ENCODE assay signal across 22 cellular contexts in the genomic region with DNA sequence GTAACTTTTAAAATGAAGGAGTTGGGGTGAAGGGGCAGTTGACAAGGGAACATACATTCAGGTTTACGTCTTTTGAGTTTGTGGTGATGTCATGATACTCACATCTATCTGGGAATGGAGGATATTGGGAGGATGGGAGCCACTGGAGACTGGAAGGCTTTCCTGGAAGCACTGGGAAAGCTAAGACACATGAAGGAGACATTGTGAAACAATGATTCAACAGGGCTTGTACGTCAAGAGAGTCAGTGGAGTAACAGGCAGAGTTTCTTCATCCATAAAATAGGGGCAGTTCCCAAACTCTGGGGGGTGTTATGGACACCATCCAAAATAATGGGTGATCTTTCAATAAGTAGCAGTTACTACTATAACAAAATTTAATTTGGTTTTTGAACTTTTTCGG.
DNase-seq lines count a peak whose midpoint lies in the region; ATAC-seq and TF ChIP-seq lines count a peak whose summit lies in the region.
"Had no signal": no experiment of that assay in that cellular context is flagged by ENCODE, and none has a peak within 500 bp of the region (broad histone marks: within the 10 kb centered on the region; RNA-seq: fewer than 3 reads in every experiment).

No MANE protein-coding gene starts in this region.

- peaks cover 23% of the 10 kb centered on the region for H3K4me1 Mint-ChIP-seq in activated CD8-positive, alpha-beta T cell treated with anti-CD3 and anti-CD28 coated beads for 36 hours (ENCODE audit: low read depth)
- no peaks in the 10 kb centered on the region for H3K4me1 Mint-ChIP-seq in activated CD8-positive, alpha-beta T cell treated with anti-CD3 and anti-CD28 coated beads, Interleukin-2, amount 10 ng/mL, durations not matched to agents 7 days and 5 days (ENCODE audit: low read depth)
- no peaks in the 10 kb centered on the region for H3K4me1 Mint-ChIP-seq in CD14-positive monocyte
- no peaks in the 10 kb centered on the region for H3K4me1 Mint-ChIP-seq in activated CD8-positive, alpha-beta memory T cell treated with anti-CD3 and anti-CD28 coated beads, Interleukin-2, amount 10 ng/mL, durations not matched to agents 7 days and 5 days

- TF ChIP-seq POLR2A in vagina (IDR thresholded peaks at IDR 0.05), result no peak

- no peaks in the 10 kb centered on the region for H3K4me1 ChIP-seq in vagina
- H3K4me1 ChIP-seq: BLaER1 treated with 17β-estradiol and CSF1 and Interleukin-3, amounts not matched to agents 10 nM and 100 nM had no signal

- no peaks in the 10 kb centered on the region for H3K36me3 Mint-ChIP-seq in activated CD8-positive, alpha-beta T cell treated with anti-CD3 and anti-CD28 coated beads for 36 hours (ENCODE audit: low read depth)
- H3K36me3 Mint-ChIP-seq in activated CD8-positive, alpha-beta T cell treated with anti-CD3 and anti-CD28 coated beads, Interleukin-2, amount 10 ng/mL, durations not matched to agents 7 days and 5 days (ENCODE audit: low read depth), result no peaks in the 10 kb centered on the region
- no peaks in the 10 kb centered on the region for H3K36me3 Mint-ChIP-seq in CD14-positive monocyte
- H3K36me3 Mint-ChIP-seq in activated CD8-positive, alpha-beta memory T cell treated with anti-CD3 and anti-CD28 coated beads, Interleukin-2, amount 10 ng/mL, durations not matched to agents 7 days and 5 days, result no peaks in the 10 kb centered on the region

- peaks cover 3% of the 10 kb centered on the region for H3K9me3 Mint-ChIP-seq in activated CD8-positive, alpha-beta T cell treated with anti-CD3 and anti-CD28 coated beads for 36 hours
- H3K9me3 Mint-ChIP-seq in activated CD8-positive, alpha-beta T cell treated with anti-CD3 and anti-CD28 coated beads, Interleukin-2, amount 10 ng/mL, durations not matched to agents 7 days and 5 days (ENCODE audit: insufficient read depth), result no peaks in the 10 kb centered on the region
- peaks cover 0 to 9% (median 3%) of the 10 kb centered on the region in 7 donors for H3K9me3 Mint-ChIP-seq in CD14-positive monocyte
- no peaks in the 10 kb centered on the region for H3K9me3 Mint-ChIP-seq in activated CD8-positive, alpha-beta memory T cell treated with anti-CD3 and anti-CD28 coated beads, Interleukin-2, amount 10 ng/mL, durations not matched to agents 7 days and 5 days (ENCODE audit: low read depth)

- H3K4me3 Mint-ChIP-seq in activated CD8-positive, alpha-beta T cell treated with anti-CD3 and anti-CD28 coated beads for 36 hours, result no peak overlapping the region
- no peak overlapping the region for H3K4me3 Mint-ChIP-seq in activated CD8-positive, alpha-beta T cell treated with anti-CD3 and anti-CD28 coated beads, Interleukin-2, amount 10 ng/mL, durations not matched to agents 7 days and 5 days
- no peak overlapping the region for H3K4me3 Mint-ChIP-seq in CD14-positive monocyte
- H3K4me3 Mint-ChIP-seq in activated CD8-positive, alpha-beta memory T cell treated with anti-CD3 and anti-CD28 coated beads, Interleukin-2, amount 10 ng/mL, durations not matched to agents 7 days and 5 days, result no peak overlapping the region

- POLR2A ChIA-PET in activated CD8-positive, alpha-beta T cell treated with anti-CD3 and anti-CD28 coated beads for 36 hours (lab: Charles Lee), result no interaction called here
- POLR2A ChIA-PET in activated CD8-positive, alpha-beta T cell treated with anti-CD3 and anti-CD28 coated beads, Interleukin-2, amount 10 ng/mL, durations not matched to agents 7 days and 5 days (lab: Charles Lee), result no interaction called here

- no peak overlapping the region for H3K27ac ChIP-seq in vagina
- H3K27ac ChIP-seq: 22Rv1; BLaER1 treated with 17β-estradiol and CSF1 and Interleukin-3, amounts not matched to agents 10 nM and 100 nM had no signal

- H3K9me3 ChIP-seq in vagina, result no peaks in the 10 kb centered on the region

- CTCF ChIA-PET in activated CD8-positive, alpha-beta T cell treated with anti-CD3 and anti-CD28 coated beads for 36 hours (lab: Charles Lee), result interaction anchor here (1.1 to 3.2 kb wide), 2 partner anchors 8 to 253 kb away, joined by 3 to 14 read pairs; no protein-coding TSS in a partner anchor
- CTCF ChIA-PET in activated CD8-positive, alpha-beta T cell treated with anti-CD3 and anti-CD28 coated beads, Interleukin-2, amount 10 ng/mL, durations not matched to agents 7 days and 5 days (lab: Charles Lee), result no interaction called here
- CTCF ChIA-PET in activated CD8-positive, alpha-beta memory T cell treated with anti-CD3 and anti-CD28 coated beads, Interleukin-2, amount 10 ng/mL, durations not matched to agents 7 days and 5 days (lab: Charles Lee), result no interaction called here

- ATAC-seq in activated CD8-positive, alpha-beta T cell treated with anti-CD3 and anti-CD28 coated beads for 36 hours, result no peak
- no peak for ATAC-seq in activated CD8-positive, alpha-beta T cell treated with anti-CD3 and anti-CD28 coated beads, Interleukin-2, amount 10 ng/mL, durations not matched to agents 7 days and 5 days
- no peak for ATAC-seq in activated CD8-positive, alpha-beta memory T cell treated with anti-CD3 and anti-CD28 coated beads, Interleukin-2, amount 10 ng/mL, durations not matched to agents 7 days and 5 days
- ATAC-seq: GM12878 had no signal

- intact Hi-C loops in activated CD8-positive, alpha-beta T cell treated with anti-CD3 and anti-CD28 coated beads for 36 hours (cut with micrococcal nuclease), result no loop called here
- intact Hi-C loops in vagina (cut with DNase I) (no loop called here), CD14-positive monocyte (cut with micrococcal nuclease) (no loop called here)

- peak overlapping the region; percentile 53 for H3K27ac Mint-ChIP-seq in activated CD8-positive, alpha-beta T cell treated with anti-CD3 and anti-CD28 coated beads for 36 hours
- no peak overlapping the region for H3K27ac Mint-ChIP-seq in activated CD8-positive, alpha-beta T cell treated with anti-CD3 and anti-CD28 coated beads, Interleukin-2, amount 10 ng/mL, durations not matched to agents 7 days and 5 days
- no peak overlapping the region for H3K27ac Mint-ChIP-seq in CD14-positive monocyte
- no peak overlapping the region for H3K27ac Mint-ChIP-seq in activated CD8-positive, alpha-beta memory T cell treated with anti-CD3 and anti-CD28 coated beads, Interleukin-2, amount 10 ng/mL, durations not matched to agents 7 days and 5 days

- DNase-seq in activated CD8-positive, alpha-beta T cell treated with anti-CD3 and anti-CD28 coated beads for 36 hours, result no peak
- DNase-seq in activated CD8-positive, alpha-beta T cell treated with anti-CD3 and anti-CD28 coated beads, Interleukin-2, amount 10 ng/mL, durations not matched to agents 7 days and 5 days, result no peak
- peak; percentile 91 for DNase-seq in amniotic epithelial cell (ENCODE audit: low read depth)
- peak; percentile 64 for DNase-seq in fibroblast of peridontal ligament (ENCODE audit: extremely low read depth)
- DNase-seq in stromal cell of bone marrow (ENCODE audit: low read depth), result peak; percentile 45
- no peak for DNase-seq in vagina (ENCODE audit: extremely low spot score in 2 of 2)
- DNase-seq in CD14-positive monocyte (ENCODE audit: low spot score), result no peak
- no peak for DNase-seq in activated CD8-positive, alpha-beta memory T cell treated with anti-CD3 and anti-CD28 coated beads, Interleukin-2, amount 10 ng/mL, durations not matched to agents 7 days and 5 days
- DNase-seq: DND-41, GDM1, GOT3, Kasumi-1, NCI-H1105, NCI-H1694 treated with DMSO at 0.1 percent for 48 hours, NCI-H2107, NCI-H69, OCI-M1, RPMI8226, SIG-M5 had no signal

- no peaks in the 10 kb centered on the region for H3K27me3 ChIP-seq in vagina
- H3K27me3 ChIP-seq: BLaER1 treated with 17β-estradiol and CSF1 and Interleukin-3, amounts not matched to agents 10 nM and 100 nM had no signal

- TF ChIP-seq CTCF in activated CD8-positive, alpha-beta T cell treated with anti-CD3 and anti-CD28 coated beads for 36 hours (IDR thresholded peaks at IDR 0.05), result no peak
- TF ChIP-seq CTCF in vagina (IDR thresholded peaks at IDR 0.05) (no peak), CD14-positive monocyte (IDR thresholded peaks at IDR 0.05) (no peak)

- no peak overlapping the region for H3K4me3 ChIP-seq in vagina
- H3K4me3 ChIP-seq: BLaER1 treated with 17β-estradiol and CSF1 and Interleukin-3, amounts not matched to agents 10 nM and 100 nM; GM12878 had no signal

- no peaks in the 10 kb centered on the region for H3K27me3 Mint-ChIP-seq in activated CD8-positive, alpha-beta T cell treated with anti-CD3 and anti-CD28 coated beads for 36 hours
- H3K27me3 Mint-ChIP-seq in activated CD8-positive, alpha-beta T cell treated with anti-CD3 and anti-CD28 coated beads, Interleukin-2, amount 10 ng/mL, durations not matched to agents 7 days and 5 days (ENCODE audit: low read depth), result no peaks in the 10 kb centered on the region
- peaks cover 0 to 2% (median 0%) of the 10 kb centered on the region in 3 donors for H3K27me3 Mint-ChIP-seq in CD14-positive monocyte (ENCODE audit: low read depth in 3 of 3)
- no peaks in the 10 kb centered on the region for H3K27me3 Mint-ChIP-seq in activated CD8-positive, alpha-beta memory T cell treated with anti-CD3 and anti-CD28 coated beads, Interleukin-2, amount 10 ng/mL, durations not matched to agents 7 days and 5 days

- H3K36me3 ChIP-seq in vagina, result no peaks in the 10 kb centered on the region
- H3K36me3 ChIP-seq: BLaER1 treated with 17β-estradiol and CSF1 and Interleukin-3, amounts not matched to agents 10 nM and 100 nM had no signal

Comparison
In these comparisons a context has a peak if more than half of its experiments do, and no peak if none do; other contexts are left out.
1. DNase-seq: peak in amniotic epithelial cell (single experiment), fibroblast of peridontal ligament (single experiment) and stromal cell of bone marrow (single experiment); none in activated CD8-positive, alpha-beta T cell treated with anti-CD3 and anti-CD28 coated beads for 36 hours (single experiment), activated CD8-positive, alpha-beta T cell treated with anti-CD3 and anti-CD28 coated beads, Interleukin-2, amount 10 ng/mL, durations not matched to agents 7 days and 5 days (single experiment), vagina (0 of 2), CD14-positive monocyte (single experiment) and activated CD8-positive, alpha-beta memory T cell treated with anti-CD3 and anti-CD28 coated beads, Interleukin-2, amount 10 ng/mL, durations not matched to agents 7 days and 5 days (single experiment).